8 cellular contexts compared by ENCODE assay signal in genomic region chr3:130893240-130894129, GRCh38. TPM values are rescaled to one million over a fixed set of nuclear protein-coding genes. Genes with fewer than 3 reads are reported as not detected.
A peak's percentile ranks its signal among the peaks of the same experiment; 100 is the strongest.
DNase-seq lines count a peak whose midpoint lies in the region; ATAC-seq and TF ChIP-seq lines count a peak whose summit lies in the region.

ATP2C1 (plus strand) TSS chr3:130894084; CDS start chr3:130894770, 686 bp downstream.

- H3K27ac ChIP-seq in cardiac muscle cell (peak within 1 kb of the TSS; percentile 94), parathyroid adenoma (peak within 1 kb of the TSS; percentile 97), tibial nerve (peak within 1 kb of the TSS; percentile 97 to 98 (median 98))

- H3K4me3 ChIP-seq in cardiac muscle cell = peak within 1 kb of the TSS; percentile 98
- peak within 1 kb of the TSS; percentile 82 for H3K4me3 ChIP-seq in parathyroid adenoma (ENCODE audit: low read depth, low read length)
- peak within 1 kb of the TSS; percentile 76 to 93 (median 86) for H3K4me3 ChIP-seq in tibial nerve

- H3K9me3 ChIP-seq in cardiac muscle cell (ENCODE audit: low read depth) = no peaks in the 10 kb centered on the region
- no peaks in the 10 kb centered on the region for H3K9me3 ChIP-seq in parathyroid adenoma (ENCODE audit: control insufficient read depth, low read length)
- H3K9me3 ChIP-seq in tibial nerve = no peaks in the 10 kb centered on the region

- H3K9me3 Mint-ChIP-seq in activated naive CD8-positive, alpha-beta T cell treated with anti-CD3 and anti-CD28 coated beads, Interleukin-2, amount 50 U/mL, for 24 hours = no peaks in the 10 kb centered on the region

- TF ChIP-seq EP300 in tibial nerve (IDR thresholded peaks at IDR 0.05) = peak in 1 of 2 donors; percentile 98

- peaks cover 4% of the 10 kb centered on the region for H3K36me3 Mint-ChIP-seq in activated naive CD8-positive, alpha-beta T cell treated with anti-CD3 and anti-CD28 coated beads, Interleukin-2, amount 50 U/mL, for 24 hours (ENCODE audit: low read depth)

- H3K36me3 ChIP-seq in cardiac muscle cell (no peaks in the 10 kb centered on the region), parathyroid adenoma (ENCODE audit: control insufficient read depth, insufficient read depth, low read length) (no peaks in the 10 kb centered on the region), tibial nerve (no peaks in the 10 kb centered on the region)

- peak within 1 kb of the TSS; percentile 94 for H3K4me2 ChIP-seq in parathyroid adenoma (ENCODE audit: low read length)

- H3K27me3 ChIP-seq in cardiac muscle cell (no peaks in the 10 kb centered on the region), parathyroid adenoma (ENCODE audit: control insufficient read depth, insufficient read depth, low read length) (no peaks in the 10 kb centered on the region), tibial nerve (no peaks in the 10 kb centered on the region)

- H2AFZ ChIP-seq in parathyroid adenoma = peak within 1 kb of the TSS; percentile 99

- peak; percentile 92 for ATAC-seq in HG02763 (IDR thresholded peaks at IDR 0.05; ENCODE audit: unreplicated experiment)
- ATAC-seq in activated naive CD8-positive, alpha-beta T cell treated with anti-CD3 and anti-CD28 coated beads, Interleukin-2, amount 50 U/mL, for 24 hours = peak; percentile 90

- DNase-seq in NCI-H1417 (lab: John Stamatoyannopoulos, UW) = peak; percentile 94 to 98 (median 95)
- DNase-seq in SW 1271 (lab: John Stamatoyannopoulos, UW) = peak; percentile 81 to 91
- peak; percentile 92 for DNase-seq in activated naive CD8-positive, alpha-beta T cell treated with anti-CD3 and anti-CD28 coated beads, Interleukin-2, amount 50 U/mL, for 24 hours
- DNase-seq in cardiac muscle cell (ENCODE audit: low read depth in 1 of 2, low spot score in 1 of 2) = peak; percentile 98
- DNase-seq in tibial nerve (ENCODE audit: low spot score in 2 of 2) = peak; percentile 91 to 92

- 1% methylated on average over 62 to 72 of the region's 73 CpGs for WGBS in tibial nerve, 2 donors

- peak; percentile 84 to 90 for TF ChIP-seq POLR2A in tibial nerve (IDR thresholded peaks at IDR 0.05)

- peak within 1 kb of the TSS; percentile 98 for H3K27ac Mint-ChIP-seq in activated naive CD8-positive, alpha-beta T cell treated with anti-CD3 and anti-CD28 coated beads, Interleukin-2, amount 50 U/mL, for 24 hours

- no peaks in the 10 kb centered on the region for H3K27me3 Mint-ChIP-seq in activated naive CD8-positive, alpha-beta T cell treated with anti-CD3 and anti-CD28 coated beads, Interleukin-2, amount 50 U/mL, for 24 hours

- peaks cover 8% of the 10 kb centered on the region for H3K4me1 ChIP-seq in cardiac muscle cell (ENCODE audit: low read depth)
- no peaks in the 10 kb centered on the region for H3K4me1 ChIP-seq in parathyroid adenoma
- peaks cover 0 to 35% (median 13%) of the 10 kb centered on the region in 4 donors for H3K4me1 ChIP-seq in tibial nerve

- H3K4me1 Mint-ChIP-seq in activated naive CD8-positive, alpha-beta T cell treated with anti-CD3 and anti-CD28 coated beads, Interleukin-2, amount 50 U/mL, for 24 hours = peaks cover 43% of the 10 kb centered on the region

- H3K9ac ChIP-seq in parathyroid adenoma = peak within 1 kb of the TSS; percentile 95

- TF ChIP-seq CTCF in GM12874 (IDR thresholded peaks at IDR 0.05; ENCODE audit: insufficient read depth, low read depth, low read length) (peak; percentile 0; the same call in 1 of the 2 replicates), cardiac muscle cell (IDR thresholded peaks at IDR 0.05; ENCODE audit: low read depth, low read length) (no peak), parathyroid adenoma (IDR thresholded peaks at IDR 0.05) (peak; percentile 8), tibial nerve (IDR thresholded peaks at IDR 0.05) (peak in 2 of 5 experiments; percentile 29 to 31)

- peaks cover 3% of the 10 kb centered on the region for H3K79me2 ChIP-seq in parathyroid adenoma

- peak within 1 kb of the TSS; percentile 94 for H3K4me3 Mint-ChIP-seq in activated naive CD8-positive, alpha-beta T cell treated with anti-CD3 and anti-CD28 coated beads, Interleukin-2, amount 50 U/mL, for 24 hours

RNA-seq across cellular contexts. Expression of gene ATP2C1, which starts in this region (rescaled TPM):
- 31.5 and 32.9 TPM in 2 replicates for total RNA-seq in cardiac muscle cell
- polyA plus RNA-seq in cardiac muscle cell = 31.4 and 35.1 TPM in 2 replicates
- total RNA-seq in tibial nerve = 10 to 100 TPM; 46.2 to 80.4 (median 59.8) TPM

Comparison
In these comparisons a context has a peak if more than half of its experiments do, and no peak if none do; other contexts are left out.
1. Peak in every context shown above with its lines: DNase-seq, ATAC-seq, H3K4me3 ChIP-seq and H3K27ac ChIP-seq.